ENCODE assay signal across 20 cellular contexts in the genomic region with DNA sequence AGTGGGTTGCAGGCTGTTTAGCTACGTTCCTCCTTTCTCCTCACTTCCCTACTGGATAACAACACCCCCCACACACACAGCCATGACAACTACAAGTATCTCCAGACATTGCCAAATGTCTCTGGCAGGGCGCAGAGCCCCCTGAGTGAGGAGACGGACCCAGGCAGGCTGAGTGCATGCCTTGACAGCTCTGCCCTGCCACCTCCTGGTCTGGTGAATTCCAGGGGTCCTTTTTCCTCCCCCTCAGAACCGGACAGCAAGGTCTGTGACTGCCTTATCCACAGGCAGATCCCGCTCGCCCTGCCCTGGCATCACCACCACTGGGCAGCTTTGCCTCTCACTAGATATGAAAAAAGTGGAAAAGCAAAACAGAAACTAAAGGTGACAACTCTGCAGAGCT.
DNase-seq lines count a peak whose midpoint lies in the region; ATAC-seq and TF ChIP-seq lines count a peak whose summit lies in the region.
"Had no signal": no experiment of that assay in that cellular context is flagged by ENCODE, and none has a peak within 500 bp of the region (broad histone marks: within the 10 kb centered on the region; RNA-seq: fewer than 3 reads in every experiment).

No MANE protein-coding gene starts in this region.

- H3K79me2 ChIP-seq in OCI-LY3 (ENCODE audit: low read length): no peaks in the 10 kb centered on the region

- H3K27ac ChIP-seq in CD4-positive, CD25-positive, alpha-beta regulatory T cell (ENCODE audit: insufficient read depth, low read length, poor library complexity, severe bottlenecking): peak overlapping the region; percentile 62
- H3K27ac ChIP-seq in CD8-positive, alpha-beta T cell (ENCODE audit: low read depth, low read length): no peak overlapping the region
- peak overlapping the region; percentile 36 for H3K27ac ChIP-seq in OCI-LY3 (ENCODE audit: low read length)
- H3K27ac ChIP-seq: C4-2B had no signal

- peak overlapping the region in 2 of 4 donors; percentile 82 to 95 for H3K4me3 Mint-ChIP-seq in CD4-positive, CD25-positive, alpha-beta regulatory T cell
- H3K4me3 Mint-ChIP-seq in CD8-positive, alpha-beta T cell: peak overlapping the region; percentile 50
- H3K4me3 Mint-ChIP-seq in endothelial cell (ENCODE audit: unreplicated experiment) (peak overlapping the region; percentile 56), Caco-2 (ENCODE audit: unreplicated experiment) (no peak overlapping the region)
- no peak overlapping the region for H3K4me3 Mint-ChIP-seq in activated T-cell treated with anti-CD3 and anti-CD28 coated beads, Interleukin-2, amount 50 U/mL, for 24 hours
- H3K4me3 Mint-ChIP-seq: GM23338 had no signal

- H3K4me2 ChIP-seq in OCI-LY3 (ENCODE audit: low read length): peak overlapping the region; percentile 93
- H3K4me2 ChIP-seq: GM23338 had no signal

- CTCF ChIA-PET in CD8-positive, alpha-beta T cell (lab: Charles Lee): no interaction called here
- CTCF ChIA-PET in Caco-2 (lab: Charles Lee): no interaction called here

- no peaks in the 10 kb centered on the region for H4K20me1 ChIP-seq in OCI-LY3 (ENCODE audit: insufficient read depth, low read length)

- no peak for DNase-seq in CD4-positive, CD25-positive, alpha-beta regulatory T cell
- no peak for DNase-seq in CD8-positive, alpha-beta T cell
- DNase-seq in endothelial cell (ENCODE audit: low spot score) (no peak), Caco-2 (no peak), foreskin melanocyte (no peak)
- DNase-seq in activated T-cell treated with anti-CD3 and anti-CD28 coated beads, Interleukin-2, amount 50 U/mL, for 24 hours: no peak
- DNase-seq: ACHN, Calu3, DMS53, EL, NCI-H1092 treated with DMSO at 0.1 percent for 48 hours, NCI-H146, NCI-H2081 treated with DMSO at 0.1 percent for 48 hours, NCI-H774, T-cell had no signal

- H3K27ac Mint-ChIP-seq in CD4-positive, CD25-positive, alpha-beta regulatory T cell: peak overlapping the region in 2 of 3 donors; percentile 79 to 95
- peak overlapping the region; percentile 19 for H3K27ac Mint-ChIP-seq in CD8-positive, alpha-beta T cell
- no peak overlapping the region for H3K27ac Mint-ChIP-seq in endothelial cell (ENCODE audit: unreplicated experiment)
- no peak overlapping the region for H3K27ac Mint-ChIP-seq in Caco-2 (ENCODE audit: unreplicated experiment)
- no peak overlapping the region for H3K27ac Mint-ChIP-seq in activated T-cell treated with anti-CD3 and anti-CD28 coated beads, Interleukin-2, amount 50 U/mL, for 24 hours
- H3K27ac Mint-ChIP-seq: GM23338 had no signal

- H3K4me1 ChIP-seq in CD4-positive, CD25-positive, alpha-beta regulatory T cell (ENCODE audit: control insufficient read depth, insufficient read depth, low read length, poor library complexity, severe bottlenecking): peaks cover 11% of the 10 kb centered on the region
- H3K4me1 ChIP-seq in CD8-positive, alpha-beta T cell (ENCODE audit: insufficient read depth, low read length): no peaks in the 10 kb centered on the region
- H3K4me1 ChIP-seq in OCI-LY3 (ENCODE audit: low read length): peaks cover 44% of the 10 kb centered on the region
- H3K4me1 ChIP-seq in Caco-2: no peaks in the 10 kb centered on the region

- H2AFZ ChIP-seq in OCI-LY3 (ENCODE audit: low read depth, low read length): peak overlapping the region; percentile 92
- H2AFZ ChIP-seq: GM23338 had no signal

- H3K36me3 ChIP-seq in CD4-positive, CD25-positive, alpha-beta regulatory T cell (ENCODE audit: control insufficient read depth, insufficient read depth, low read length): no peaks in the 10 kb centered on the region
- no peaks in the 10 kb centered on the region for H3K36me3 ChIP-seq in CD8-positive, alpha-beta T cell (ENCODE audit: insufficient read depth, low read length)
- no peaks in the 10 kb centered on the region for H3K36me3 ChIP-seq in OCI-LY3 (replicated peaks; ENCODE audit: low read depth, low read length)
- no peaks in the 10 kb centered on the region for H3K36me3 ChIP-seq in Caco-2 (ENCODE audit: control insufficient read depth, insufficient read depth, low read length)

- peaks cover 0 to 17% (median 4%) of the 10 kb centered on the region in 4 donors for H3K4me1 Mint-ChIP-seq in CD4-positive, CD25-positive, alpha-beta regulatory T cell
- peaks cover 5% of the 10 kb centered on the region for H3K4me1 Mint-ChIP-seq in CD8-positive, alpha-beta T cell (ENCODE audit: low read depth)
- H3K4me1 Mint-ChIP-seq in endothelial cell (ENCODE audit: unreplicated experiment): no peaks in the 10 kb centered on the region
- no peaks in the 10 kb centered on the region for H3K4me1 Mint-ChIP-seq in Caco-2 (ENCODE audit: low read depth, unreplicated experiment)
- no peaks in the 10 kb centered on the region for H3K4me1 Mint-ChIP-seq in activated T-cell treated with anti-CD3 and anti-CD28 coated beads, Interleukin-2, amount 50 U/mL, for 24 hours (ENCODE audit: low read depth)
- H3K4me1 Mint-ChIP-seq: GM23338 had no signal

- POLR2A ChIA-PET in CD8-positive, alpha-beta T cell (lab: Charles Lee): no interaction called here
- POLR2A ChIA-PET in Caco-2 (lab: Charles Lee): no interaction called here

- H3K9ac ChIP-seq in OCI-LY3 (ENCODE audit: low read length): peak overlapping the region; percentile 54; the same call in 1 of the 2 replicates

- H3K4me3 ChIP-seq in CD4-positive, CD25-positive, alpha-beta regulatory T cell (ENCODE audit: low read depth, low read length): no peak overlapping the region
- no peak overlapping the region for H3K4me3 ChIP-seq in CD8-positive, alpha-beta T cell (ENCODE audit: low read depth, low read length)
- peak overlapping the region; percentile 70 for H3K4me3 ChIP-seq in OCI-LY3 (ENCODE audit: low read length)
- H3K4me3 ChIP-seq in Caco-2 (ENCODE audit: low read depth, low read length): no peak overlapping the region
- H3K4me3 ChIP-seq: GM12878, GM23338 had no signal

- H3K36me3 Mint-ChIP-seq in CD4-positive, CD25-positive, alpha-beta regulatory T cell: no peaks in the 10 kb centered on the region
- H3K36me3 Mint-ChIP-seq in CD8-positive, alpha-beta T cell: no peaks in the 10 kb centered on the region
- H3K36me3 Mint-ChIP-seq in endothelial cell (ENCODE audit: low read depth, unreplicated experiment) (peaks cover 12% of the 10 kb centered on the region), Caco-2 (ENCODE audit: insufficient read depth, unreplicated experiment) (peaks cover 6% of the 10 kb centered on the region)
- no peaks in the 10 kb centered on the region for H3K36me3 Mint-ChIP-seq in activated T-cell treated with anti-CD3 and anti-CD28 coated beads, Interleukin-2, amount 50 U/mL, for 24 hours (ENCODE audit: low read depth)
- H3K36me3 Mint-ChIP-seq: T-cell had no signal

- H3K27me3 Mint-ChIP-seq in CD4-positive, CD25-positive, alpha-beta regulatory T cell: peaks cover 5% of the 10 kb centered on the region
- no peaks in the 10 kb centered on the region for H3K27me3 Mint-ChIP-seq in CD8-positive, alpha-beta T cell (ENCODE audit: low read depth)
- peaks cover 9% of the 10 kb centered on the region for H3K27me3 Mint-ChIP-seq in endothelial cell (ENCODE audit: unreplicated experiment)
- H3K27me3 Mint-ChIP-seq in Caco-2 (ENCODE audit: insufficient read depth, unreplicated experiment): no peaks in the 10 kb centered on the region
- H3K27me3 Mint-ChIP-seq in activated T-cell treated with anti-CD3 and anti-CD28 coated beads, Interleukin-2, amount 50 U/mL, for 24 hours: no peaks in the 10 kb centered on the region
- H3K27me3 Mint-ChIP-seq: T-cell had no signal

- TF ChIP-seq CTCF in CD8-positive, alpha-beta T cell (IDR thresholded peaks at IDR 0.05): no peak
- peak; percentile 34; the same call in 1 of the 2 replicates for TF ChIP-seq CTCF in OCI-LY3 (IDR thresholded peaks at IDR 0.05; ENCODE audit: low read depth, low read length)
- no peak for TF ChIP-seq CTCF in endothelial cell (IDR thresholded peaks at IDR 0.05; ENCODE audit: unreplicated experiment)
- no peak for TF ChIP-seq CTCF in Caco-2 (IDR thresholded peaks at IDR 0.05; ENCODE audit: insufficient read depth in 1 of 2, low read depth in 1 of 2, low read length in 1 of 2, severe bottlenecking in 1 of 2, unreplicated experiment in 1 of 2)

- H3K9me3 Mint-ChIP-seq in CD4-positive, CD25-positive, alpha-beta regulatory T cell: peaks cover 0 to 5% (median 0%) of the 10 kb centered on the region in 7 donors
- H3K9me3 Mint-ChIP-seq in CD8-positive, alpha-beta T cell: no peaks in the 10 kb centered on the region
- H3K9me3 Mint-ChIP-seq in endothelial cell (ENCODE audit: unreplicated experiment) (peaks cover 53% of the 10 kb centered on the region), Caco-2 (ENCODE audit: unreplicated experiment) (peaks cover 21% of the 10 kb centered on the region)
- no peaks in the 10 kb centered on the region for H3K9me3 Mint-ChIP-seq in activated T-cell treated with anti-CD3 and anti-CD28 coated beads, Interleukin-2, amount 50 U/mL, for 24 hours

- H3K27me3 ChIP-seq in CD4-positive, CD25-positive, alpha-beta regulatory T cell (ENCODE audit: control insufficient read depth, insufficient read depth, low read length): no peaks in the 10 kb centered on the region
- H3K27me3 ChIP-seq in CD8-positive, alpha-beta T cell (ENCODE audit: insufficient read depth, low read length): no peaks in the 10 kb centered on the region
- H3K27me3 ChIP-seq in OCI-LY3 (ENCODE audit: low read depth, low read length): peaks cover 16% of the 10 kb centered on the region
- no peaks in the 10 kb centered on the region for H3K27me3 ChIP-seq in Caco-2 (replicated peaks; ENCODE audit: control insufficient read depth, insufficient read depth, low read length)

- intact Hi-C loops in CD8-positive, alpha-beta T cell (cut with DNase I, micrococcal nuclease): no loop called here
- intact Hi-C loops in Caco-2 (cut with micrococcal nuclease; ENCODE audit: unreplicated experiment): no loop called here

- no TSS peak for BruUV-seq in Caco-2 (replicated peaks; lab: Mats Ljungman, UMichigan)

- no peaks in the 10 kb centered on the region for H3K9me3 ChIP-seq in CD4-positive, CD25-positive, alpha-beta regulatory T cell (ENCODE audit: control insufficient read depth in 2 of 2, low read length in 2 of 2)
- H3K9me3 ChIP-seq in CD8-positive, alpha-beta T cell (ENCODE audit: low read length): no peaks in the 10 kb centered on the region
- no peaks in the 10 kb centered on the region for H3K9me3 ChIP-seq in OCI-LY3 (ENCODE audit: insufficient read depth, low read length)
- H3K9me3 ChIP-seq in Caco-2: no peaks in the 10 kb centered on the region

- no peak for ATAC-seq in CD4-positive, CD25-positive, alpha-beta regulatory T cell (ENCODE audit: low read depth in 2 of 2)
- ATAC-seq in CD8-positive, alpha-beta T cell: no peak
- ATAC-seq: GM23338, Right ventricle myocardium inferior, T-cell had no signal

Comparison
In these comparisons a context has a peak if more than half of its experiments do, and no peak if none do; other contexts are left out.
1. H3K27ac Mint-ChIP-seq: peak in CD4-positive, CD25-positive, alpha-beta regulatory T cell (2 of 3) and CD8-positive, alpha-beta T cell (single experiment); none in endothelial cell (single experiment), Caco-2 (single experiment) and activated T-cell treated with anti-CD3 and anti-CD28 coated beads, Interleukin-2, amount 50 U/mL, for 24 hours (single experiment).
2. H3K4me3 Mint-ChIP-seq: peak in CD8-positive, alpha-beta T cell (single experiment) and endothelial cell (single experiment); none in Caco-2 (single experiment) and activated T-cell treated with anti-CD3 and anti-CD28 coated beads, Interleukin-2, amount 50 U/mL, for 24 hours (single experiment).